ENCODE assay signal across 1 cellular context in genomic region chr12:116213885-116214527, GRCh38.
TF ChIP-seq lines count a peak whose summit lies in the region.

No MANE protein-coding gene starts in this region.

TF ChIP-seq in WTC11, 78 proteins besides CTCF, POLR2A, EP300 and RAD21 (continued from another document):
- TF ChIP-seq ZNF532 (CRISPR knock-in tag; IDR thresholded peaks at IDR 0.05; ENCODE audit: borderline replicate concordance): no peak
- TF ChIP-seq JAZF1 (CRISPR knock-in tag; IDR thresholded peaks at IDR 0.05): no peak
- no peak for TF ChIP-seq FOXP1 (CRISPR knock-in tag; IDR thresholded peaks at IDR 0.05; ENCODE audit: borderline replicate concordance)
- TF ChIP-seq CREB1 (CRISPR knock-in tag; IDR thresholded peaks at IDR 0.05): no peak
- TF ChIP-seq ELF4 (CRISPR knock-in tag; IDR thresholded peaks at IDR 0.05; ENCODE audit: low read depth): no peak
- no peak for TF ChIP-seq ZNF232 (CRISPR knock-in tag; IDR thresholded peaks at IDR 0.05)
- no peak for TF ChIP-seq NR1H2 (CRISPR knock-in tag; IDR thresholded peaks at IDR 0.05)
- TF ChIP-seq ATF3 (CRISPR knock-in tag; conservative IDR thresholded peaks at IDR 0.05): no peak
- TF ChIP-seq TEAD4 (CRISPR knock-in tag; IDR thresholded peaks at IDR 0.05): no peak
